Comparison of ENCODE assay signal across 26 cellular contexts in genomic region chr12:64569923-64570595, GRCh38. TPM values are rescaled to one million over a fixed set of nuclear protein-coding genes. Genes with fewer than 3 reads are reported as not detected.
DNase-seq lines count a peak whose midpoint lies in the region; ATAC-seq and TF ChIP-seq lines count a peak whose summit lies in the region.
"Had no signal": no experiment of that assay in that cellular context is flagged by ENCODE, and none has a peak within 500 bp of the region (broad histone marks: within the 10 kb centered on the region; RNA-seq: fewer than 3 reads in every experiment).

No MANE protein-coding gene starts in this region.

- H4K20me1 ChIP-seq in mammary epithelial cell (ENCODE audit: insufficient read depth, low read length): no peaks in the 10 kb centered on the region
- no peaks in the 10 kb centered on the region for H4K20me1 ChIP-seq in Karpas-422 (ENCODE audit: insufficient read depth, low read depth, low read length)

- TF ChIP-seq POLR2A in breast epithelium (IDR thresholded peaks at IDR 0.05): no peak
- TF ChIP-seq POLR2A in sigmoid colon (IDR thresholded peaks at IDR 0.05): no peak
- TF ChIP-seq POLR2A in tibial nerve (IDR thresholded peaks at IDR 0.05): no peak

- DNase-seq in breast epithelium (ENCODE audit: low spot score in 2 of 2): no peak
- no peak for DNase-seq in mammary epithelial cell
- DNase-seq in Karpas-422: peak; percentile 27
- DNase-seq in fibroblast of gingiva (ENCODE audit: low read depth): peak; percentile 46
- peak; percentile 3 for DNase-seq in sigmoid colon
- DNase-seq in Ammon's horn (ENCODE audit: low spot score): no peak
- DNase-seq in tibial nerve (ENCODE audit: low spot score in 2 of 2): no peak
- DNase-seq: activated gamma-delta T cell; activated naive CD8-positive, alpha-beta T cell treated with anti-CD3 and anti-CD28 coated beads for 36 hours; activated T-cell treated with anti-CD3 and anti-CD28 coated beads, Interleukin-2, amount 50 U/mL, for 24 hours; aorta; CD8-positive, alpha-beta memory T cell; central memory CD4-positive, alpha-beta T cell; cortex of kidney; effector memory CD8-positive, alpha-beta T cell; lower lobe of right lung; natural killer cell; retina; spleen; stimulated activated CD4-positive, alpha-beta T cell treated with anti-CD3 and anti-CD28 coated beads, Interleukin-2, amount 100 ng/mL, for 24 hours; stimulated activated naive CD8-positive, alpha-beta T cell treated with anti-CD3 and anti-CD28 coated beads, Interleukin-15, Interleukin-2, amounts not matched to agents 100 U/mL and 50 U/mL, for 24 hours had no signal

- TF ChIP-seq CTCF in breast epithelium (IDR thresholded peaks at IDR 0.05): no peak
- TF ChIP-seq CTCF in mammary epithelial cell (conservative IDR thresholded peaks at IDR 0.05 in 1 of 2, IDR thresholded peaks at IDR 0.05 in 1 of 2; ENCODE audit: extremely low read depth in 1 of 2, insufficient read depth in 1 of 2, low read depth in 1 of 2, low read length in 2 of 2): no peak
- TF ChIP-seq CTCF in sigmoid colon (IDR thresholded peaks at IDR 0.05): no peak
- no peak for TF ChIP-seq CTCF in tibial nerve (IDR thresholded peaks at IDR 0.05)

- H3K9ac ChIP-seq in mammary epithelial cell (ENCODE audit: insufficient read depth, low read length) (no peak overlapping the region), Karpas-422 (ENCODE audit: low read length) (no peak overlapping the region)

- H3K4me2 ChIP-seq in mammary epithelial cell (ENCODE audit: insufficient read depth, low read depth, low read length): no peak overlapping the region
- H3K4me2 ChIP-seq in Karpas-422 (ENCODE audit: low read depth, low read length, poor library complexity, severe bottlenecking): no peak overlapping the region

- TF ChIP-seq EP300 in sigmoid colon (IDR thresholded peaks at IDR 0.05) (no peak), tibial nerve (IDR thresholded peaks at IDR 0.05) (no peak)

- CTCF ChIA-PET in mammary epithelial cell (lab: Charles Lee; ENCODE audit: low non-redundant PET): no interaction called here

- dilution Hi-C loops in mammary epithelial cell (cut with HindIII; ENCODE audit: low sequenced_read_pairs): no loop called here

- H3K27ac ChIP-seq in breast epithelium: peak overlapping the region; percentile 13 to 15
- H3K27ac ChIP-seq in mammary epithelial cell (ENCODE audit: insufficient read depth, low read depth, low read length): no peak overlapping the region
- H3K27ac ChIP-seq in Karpas-422 (ENCODE audit: low read length): no peak overlapping the region
- peak overlapping the region in 1 of 4 donors; percentile 25 for H3K27ac ChIP-seq in sigmoid colon
- peak overlapping the region in 2 of 4 donors; percentile 40 to 41 for H3K27ac ChIP-seq in tibial nerve
- H3K27ac ChIP-seq: lower lobe of right lung, ovary, Peyer's patch, spleen, thoracic aorta had no signal

- H3K4me3 ChIP-seq in breast epithelium (no peak overlapping the region), mammary epithelial cell (replicated peaks in 1 of 3; ENCODE audit: insufficient read depth in 1 of 3, low read depth in 2 of 3, low read length in 3 of 3) (no peak overlapping the region), Karpas-422 (ENCODE audit: low read length) (no peak overlapping the region), sigmoid colon (no peak overlapping the region), tibial nerve (no peak overlapping the region)
- H3K4me3 ChIP-seq: HAP-1, lower lobe of right lung, ovary, Peyer's patch, spleen, thoracic aorta had no signal

- H3K4me1 ChIP-seq in breast epithelium: no peaks in the 10 kb centered on the region
- H3K4me1 ChIP-seq in mammary epithelial cell (ENCODE audit: insufficient read depth, low read length): no peaks in the 10 kb centered on the region
- peaks cover 5% of the 10 kb centered on the region; the same call in 1 of the 2 replicates for H3K4me1 ChIP-seq in Karpas-422 (ENCODE audit: low read length)
- peaks cover 0 to 13% (median 4%) of the 10 kb centered on the region in 4 donors for H3K4me1 ChIP-seq in sigmoid colon
- H3K4me1 ChIP-seq in tibial nerve: peaks cover 0 to 34% (median 4%) of the 10 kb centered on the region in 4 donors

- in situ Hi-C loops in mammary epithelial cell (cut with MboI; ENCODE audit: low sequenced_read_pairs in 2 of 2): no loop called here

- no TSS peak for BruUV-seq in mammary epithelial cell (replicated peaks; lab: Mats Ljungman, UMichigan)

- 77% methylated on average over 5 of the region's 5 CpGs for WGBS in mammary epithelial cell (ENCODE audit: low coverage, missing lambda C conversion rate)
- 78 to 84% methylated on average over 5 of the region's 5 CpGs for WGBS in sigmoid colon, 2 donors
- 41 to 42% methylated on average over 5 of the region's 5 CpGs for WGBS in tibial nerve, 2 donors

- H3K9me2 ChIP-seq in Karpas-422 (replicated peaks; ENCODE audit: insufficient read depth, low read length): no peaks in the 10 kb centered on the region

- no peak for ATAC-seq in GM19452 (IDR thresholded peaks at IDR 0.05; ENCODE audit: unreplicated experiment)
- ATAC-seq: effector memory CD8-positive, alpha-beta T cell; natural killer cell; stimulated activated naive CD8-positive, alpha-beta T cell treated with anti-CD3 and anti-CD28 coated beads, Interleukin-15, Interleukin-2, amounts not matched to agents 100 U/mL and 50 U/mL, for 24 hours had no signal

- H3K9me3 ChIP-seq in breast epithelium (peaks cover 0 to 8% of the 10 kb centered on the region in 2 donors), mammary epithelial cell (replicated peaks; ENCODE audit: insufficient read depth, low read length) (no peaks in the 10 kb centered on the region), Karpas-422 (ENCODE audit: low read length) (0 out of 2 replicates have a peak, but pooled peaks cover 8% of the 10 kb centered on the region), sigmoid colon (peaks cover 0 to 6% (median 2%) of the 10 kb centered on the region in 4 donors), tibial nerve (peaks cover 0 to 9% (median 3%) of the 10 kb centered on the region in 4 donors)
- H3K9me3 ChIP-seq: ovary had no signal

- no peaks in the 10 kb centered on the region for H3K27me3 ChIP-seq in breast epithelium
- no peaks in the 10 kb centered on the region for H3K27me3 ChIP-seq in mammary epithelial cell (ENCODE audit: insufficient read depth, low read length)
- H3K27me3 ChIP-seq in Karpas-422 (ENCODE audit: low read length): peaks cover 6% of the 10 kb centered on the region; the same call in 1 of the 2 replicates
- H3K27me3 ChIP-seq in sigmoid colon: no peaks in the 10 kb centered on the region
- no peaks in the 10 kb centered on the region for H3K27me3 ChIP-seq in tibial nerve
- H3K27me3 ChIP-seq: ovary, Peyer's patch, spleen had no signal

- intact Hi-C loops in breast epithelium (cut with DNase I; ENCODE audit: low total_unique reads) (no loop called here), mammary epithelial cell (cut with micrococcal nuclease) (no loop called here), sigmoid colon (cut with DNase I) (no loop called here)

- H2AFZ ChIP-seq in mammary epithelial cell (ENCODE audit: low read depth, low read length) (no peak overlapping the region), Karpas-422 (ENCODE audit: low read length) (no peak overlapping the region)

- H3K79me2 ChIP-seq in mammary epithelial cell (ENCODE audit: insufficient read depth, low read length) (no peaks in the 10 kb centered on the region), Karpas-422 (ENCODE audit: low read length) (no peaks in the 10 kb centered on the region)

- H3K36me3 ChIP-seq in breast epithelium (no peaks in the 10 kb centered on the region), mammary epithelial cell (ENCODE audit: insufficient read depth, low read length) (no peaks in the 10 kb centered on the region), Karpas-422 (ENCODE audit: insufficient read depth, low read length) (no peaks in the 10 kb centered on the region), sigmoid colon (no peaks in the 10 kb centered on the region), tibial nerve (no peaks in the 10 kb centered on the region)
- H3K36me3 ChIP-seq: HAP-1, lower lobe of right lung, ovary, Peyer's patch, spleen, thoracic aorta had no signal

RNA-seq across cellular contexts. Expression of gene RASSF3, which starts 40.2 kb away (rescaled TPM):
- total RNA-seq in breast epithelium (10 to 100 TPM; 23.4 to 28.4 (median 24.6) TPM), mammary epithelial cell (10 to 100 TPM; 23.0 to 24.3 TPM), sigmoid colon (100 to 1,000 TPM; 143 to 348 (median 203) TPM), tibial nerve (10 to 100 TPM; 14.7 to 18.3 (median 16.7) TPM)
- polyA plus RNA-seq in mammary epithelial cell (14.0 TPM), sigmoid colon (100 to 1,000 TPM in 1 of 3 donors, 10 to 100 TPM in 2; 34.7 to 113 (median 65.5) TPM)
- 10.4 TPM for polyA minus RNA-seq in mammary epithelial cell
- total RNA-seq in Karpas-422 (2014; rRNA removed; shearing (Covaris generic); ENCODE audit: low replicate concordance): 21.5 and 27.4 TPM in 2 replicates

Comparison
In these comparisons a context has a peak if more than half of its experiments do, and no peak if none do; other contexts are left out.
1. H3K27ac ChIP-seq: peak in breast epithelium (2 of 2); none in mammary epithelial cell (single experiment) and Karpas-422 (single experiment).
2. DNase-seq: peak in Karpas-422 (single experiment), fibroblast of gingiva (single experiment) and sigmoid colon (single experiment); none in breast epithelium (0 of 2), mammary epithelial cell (single experiment), Ammon's horn (single experiment) and tibial nerve (0 of 2).